Comparison of ENCODE assay signal across 19 cellular contexts in genomic region chr14:31190220-31190605, GRCh38.
"Had no signal": no experiment of that assay in that cellular context is flagged by ENCODE, and none has a peak within 500 bp of the region (broad histone marks: within the 10 kb centered on the region; RNA-seq: fewer than 3 reads in every experiment).

No MANE protein-coding gene starts in this region.

- H3K27ac ChIP-seq: breast epithelium, esophagus squamous epithelium, right atrium auricular region, testis, transverse colon had no signal

- H3K4me1 ChIP-seq: breast epithelium had no signal

- H3K27me3 ChIP-seq: breast epithelium, esophagus squamous epithelium, right atrium auricular region, testis, transverse colon had no signal

- H3K9me3 ChIP-seq: breast epithelium, esophagus squamous epithelium, right atrium auricular region, testis, transverse colon had no signal

- H3K27ac Mint-ChIP-seq: activated CD4-positive, alpha-beta T cell treated with anti-CD3 and anti-CD28 coated beads for 36 hours; activated T-helper 1 cell treated with anti-CD3 and anti-CD28 coated beads, Interleukin-12 subunit alpha, Interleukin-12 subunit beta, Interleukin-2, Interleukin-4 antibody, amounts not matched to agents 30 ng/mL and 10 ng/mL and 1 ng/mL, durations not matched to agents 14 hours and 24 hours and 36 hours; dendritic cell treated with granulocyte-macrophage colony-stimulating factor and Interleukin-4, amounts not matched to agents 40 ng/mL and 50 ng/mL, for 4 days; T-helper 1 cell treated with Interleukin-12 subunit alpha and Interleukin-12 subunit beta and Interleukin-4 antibody, amounts not matched to agents 30 μg/mL and 1 μg/mL, for 36 hours had no signal

- H3K36me3 ChIP-seq: breast epithelium had no signal

- H3K27me3 Mint-ChIP-seq: activated CD4-positive, alpha-beta T cell treated with anti-CD3 and anti-CD28 coated beads for 36 hours; activated naive CD4-positive, alpha-beta T cell treated with anti-CD3 and anti-CD28 coated beads, Interleukin-2, amount 10 ng/mL, durations not matched to agents 7 days and 5 days; dendritic cell treated with granulocyte-macrophage colony-stimulating factor and Interleukin-4, amounts not matched to agents 40 ng/mL and 50 ng/mL, for 4 days had no signal

- H3K36me3 Mint-ChIP-seq: natural killer cell had no signal

- H3K4me3 Mint-ChIP-seq: activated CD4-positive, alpha-beta T cell treated with anti-CD3 and anti-CD28 coated beads for 36 hours; activated naive CD4-positive, alpha-beta T cell treated with anti-CD3 and anti-CD28 coated beads, Interleukin-2, amount 10 ng/mL, durations not matched to agents 7 days and 5 days; activated T-helper 1 cell treated with anti-CD3 and anti-CD28 coated beads, Interleukin-12 subunit alpha, Interleukin-12 subunit beta, Interleukin-2, Interleukin-4 antibody, amounts not matched to agents 30 ng/mL and 10 ng/mL and 1 ng/mL, durations not matched to agents 14 hours and 24 hours and 36 hours; dendritic cell treated with granulocyte-macrophage colony-stimulating factor and Interleukin-4, amounts not matched to agents 40 ng/mL and 50 ng/mL, for 4 days; natural killer cell; T-helper 1 cell treated with Interleukin-12 subunit alpha and Interleukin-12 subunit beta and Interleukin-4 antibody, amounts not matched to agents 30 μg/mL and 1 μg/mL, for 36 hours had no signal

- ATAC-seq: activated CD4-positive, alpha-beta T cell treated with anti-CD3 and anti-CD28 coated beads for 36 hours; natural killer cell; stimulated activated naive CD8-positive, alpha-beta T cell treated with anti-CD3 and anti-CD28 coated beads, Interleukin-15, Interleukin-2, amounts not matched to agents 100 U/mL and 50 U/mL, for 24 hours had no signal

- H3K4me3 ChIP-seq: breast epithelium, esophagus squamous epithelium, right atrium auricular region, testis, transverse colon had no signal

- H3K9me3 Mint-ChIP-seq: activated naive CD4-positive, alpha-beta T cell treated with anti-CD3 and anti-CD28 coated beads, Interleukin-2, amount 10 ng/mL, durations not matched to agents 7 days and 5 days; activated T-helper 1 cell treated with anti-CD3 and anti-CD28 coated beads, Interleukin-12 subunit alpha, Interleukin-12 subunit beta, Interleukin-2, Interleukin-4 antibody, amounts not matched to agents 30 ng/mL and 10 ng/mL and 1 ng/mL, durations not matched to agents 14 hours and 24 hours and 36 hours; dendritic cell treated with granulocyte-macrophage colony-stimulating factor and Interleukin-4, amounts not matched to agents 40 ng/mL and 50 ng/mL, for 4 days; natural killer cell; T-helper 1 cell treated with Interleukin-12 subunit alpha and Interleukin-12 subunit beta and Interleukin-4 antibody, amounts not matched to agents 30 μg/mL and 1 μg/mL, for 36 hours had no signal

- DNase-seq: activated CD4-positive, alpha-beta T cell treated with anti-CD3 and anti-CD28 coated beads for 36 hours; activated gamma-delta T cell; activated naive CD4-positive, alpha-beta T cell treated with anti-CD3 and anti-CD28 coated beads, Interleukin-2, amount 10 ng/mL, durations not matched to agents 7 days and 5 days; activated T-cell treated with anti-CD3 and anti-CD28 coated beads for 4 hours; central memory CD4-positive, alpha-beta T cell; esophagus squamous epithelium; kidney glomerular epithelial cell; natural killer cell; stimulated activated CD4-positive, alpha-beta T cell treated with anti-CD3 and anti-CD28 coated beads, Interleukin-2, amount 100 ng/mL, for 48 hours; stimulated activated naive CD8-positive, alpha-beta T cell treated with anti-CD3 and anti-CD28 coated beads, Interleukin-15, Interleukin-2, amounts not matched to agents 100 U/mL and 50 U/mL, for 24 hours; SW 1271; T1000; testis; transverse colon had no signal
